ENCODE assay signal across 22 cellular contexts in the genomic region with DNA sequence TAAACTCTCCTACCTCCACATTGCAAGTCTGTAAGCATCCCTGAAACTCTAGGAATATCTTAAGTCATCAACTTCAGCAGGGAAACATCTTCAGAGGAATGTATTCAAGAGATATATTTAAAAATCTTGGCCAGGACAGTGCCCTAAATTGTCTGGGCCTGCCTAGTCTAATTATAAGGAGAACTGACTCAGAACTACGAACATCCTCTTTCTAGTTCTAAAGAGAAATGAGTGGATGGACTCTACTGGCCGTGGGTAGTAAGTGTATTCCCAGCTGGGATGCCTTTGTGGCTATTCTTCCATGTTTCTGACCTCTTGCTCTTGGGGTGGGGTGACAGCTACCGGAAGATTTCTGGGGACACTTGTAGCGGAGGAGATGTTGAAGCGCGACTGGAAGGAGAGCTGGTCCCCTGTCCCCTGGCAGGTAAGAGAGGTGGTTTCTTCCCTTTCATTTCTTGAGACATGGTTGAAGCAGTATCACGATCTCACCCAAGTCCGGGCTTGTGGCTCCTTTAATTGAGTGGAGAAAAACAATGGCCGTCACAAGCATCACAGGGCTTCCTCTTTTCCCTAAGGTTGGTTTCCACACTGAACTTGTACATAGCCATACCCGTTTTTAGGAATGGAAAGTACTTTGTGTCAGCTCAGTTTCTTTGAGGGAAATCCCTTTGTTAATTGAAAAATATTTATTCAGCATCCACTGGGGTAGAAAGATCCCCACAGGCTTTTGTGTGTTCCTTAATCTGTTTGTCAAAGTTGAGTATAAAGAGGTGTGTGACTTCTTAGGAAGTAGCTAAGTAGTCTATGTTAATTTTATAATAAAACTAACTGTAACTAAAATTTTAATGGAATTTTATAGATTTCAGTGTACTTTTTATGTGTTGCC.
DNase-seq lines count a peak whose midpoint lies in the region; ATAC-seq and TF ChIP-seq lines count a peak whose summit lies in the region.
"Had no signal": no experiment of that assay in that cellular context is flagged by ENCODE, and none has a peak within 500 bp of the region (broad histone marks: within the 10 kb centered on the region; RNA-seq: fewer than 3 reads in every experiment).

No MANE protein-coding gene starts in this region.

- no peak for TF ChIP-seq POLR2A in IMR-90 (IDR thresholded peaks at IDR 0.05; ENCODE audit: low read depth, low read length)

- CTCF ChIA-PET in CD4-positive, alpha-beta T cell (lab: Charles Lee) = no interaction called here
- CTCF ChIA-PET in IMR-90 (lab: Yijun Ruan, JAX) = no interaction called here

- BruUV-seq in IMR-90 (replicated peaks; lab: Mats Ljungman, UMichigan) = no TSS peak

- H3K4me3 ChIP-seq in IMR-90 (ENCODE audit: insufficient read depth, low read depth, low read length) = no peak overlapping the region
- H3K4me3 ChIP-seq: left ventricle myocardium inferior, thyroid gland had no signal

- H2AK5ac ChIP-seq in IMR-90 (ENCODE audit: low read depth, low read length) = no peak overlapping the region

- POLR2A ChIA-PET in CD4-positive, alpha-beta T cell (lab: Charles Lee) = interaction anchor here (0.6 kb wide), 1 partner anchor 34 kb away, joined by 3 read pairs; no protein-coding TSS in a partner anchor
- POLR2A ChIA-PET in IMR-90 (lab: Charles Lee; ENCODE audit: unreplicated experiment) = interaction anchor here (0.6 kb wide), 1 partner anchor 298 kb away, joined by 4 read pairs; no protein-coding TSS in a partner anchor

- H2BK5ac ChIP-seq in IMR-90 (ENCODE audit: low read depth, low read length, poor library complexity, severe bottlenecking) = no peak overlapping the region

- intact Hi-C loops in CD4-positive, alpha-beta T cell (cut with DNase I, micrococcal nuclease) = no loop called here
- intact Hi-C loops in IMR-90 (cut with micrococcal nuclease) = no loop called here

- no peaks in the 10 kb centered on the region for H3K36me3 ChIP-seq in IMR-90 (ENCODE audit: control insufficient read depth, insufficient read depth, low read length)
- H3K36me3 ChIP-seq: left ventricle myocardium inferior, thyroid gland had no signal

- H4K8ac ChIP-seq in IMR-90 (ENCODE audit: low read depth in 2 of 2, low read length in 2 of 2) = no peak overlapping the region

- H2BK20ac ChIP-seq in IMR-90 (ENCODE audit: low read depth, low read length) = no peak overlapping the region

- H2BK15ac ChIP-seq in IMR-90 (ENCODE audit: low read depth, low read length) = no peak overlapping the region

- no peak overlapping the region for H2AK9ac ChIP-seq in IMR-90 (replicated peaks; ENCODE audit: low read depth, low read length, poor library complexity)

- dilution Hi-C loops in IMR-90 (cut with HindIII; ENCODE audit: low sequenced_read_pairs, unreplicated experiment) = no loop called here

- H3K79me1 ChIP-seq in IMR-90 (ENCODE audit: low read depth in 1 of 2, low read length in 2 of 2) = no peaks in the 10 kb centered on the region

- peaks cover 98% of the 10 kb centered on the region for H3K36me3 Mint-ChIP-seq in CD4-positive, alpha-beta T cell (ENCODE audit: low read depth)
- H3K36me3 Mint-ChIP-seq in T-helper 17 cell (ENCODE audit: low read depth) (peaks cover 13% of the 10 kb centered on the region), glutamatergic neuron (ENCODE audit: unreplicated experiment) (no peaks in the 10 kb centered on the region)
- H3K36me3 Mint-ChIP-seq: IgD-negative memory B cell had no signal

- no peak for TF ChIP-seq CTCF in CD4-positive, alpha-beta T cell (IDR thresholded peaks at IDR 0.05)
- no peak for TF ChIP-seq CTCF in IMR-90 (conservative IDR thresholded peaks at IDR 0.05; ENCODE audit: low read depth, low read length)
- no peak for TF ChIP-seq CTCF in glutamatergic neuron (IDR thresholded peaks at IDR 0.05; ENCODE audit: partially characterized antibody, unreplicated experiment)

- WGBS in IMR-90 (ENCODE audit: extremely low coverage in 2 of 2, insufficient read length in 1 of 2), 2 experiments = no CpG with 5 or more reads among the region's 10 CpGs

- H3K27me3 ChIP-seq in CD4-positive, alpha-beta T cell (ENCODE audit: control insufficient read depth, insufficient read depth, low read length) = no peaks in the 10 kb centered on the region
- H3K27me3 ChIP-seq in IMR-90 (ENCODE audit: control insufficient read depth, insufficient read depth, low read length) = no peaks in the 10 kb centered on the region; the same call in none of the 2 replicates
- no peaks in the 10 kb centered on the region for H3K27me3 ChIP-seq in layer of hippocampus (ENCODE audit: control insufficient read depth, insufficient read depth, low read length)
- H3K27me3 ChIP-seq: thyroid gland had no signal

- ATAC-seq in CD4-positive, alpha-beta T cell (ENCODE audit: poor library complexity) = no peak
- no peak for ATAC-seq in IMR-90 (ENCODE audit: low read depth)
- no peak for ATAC-seq in T-helper 17 cell
- no peak for ATAC-seq in HG03432 (IDR thresholded peaks at IDR 0.05; ENCODE audit: unreplicated experiment)
- ATAC-seq: activated T-cell treated with anti-CD3 and anti-CD28 coated beads, Interleukin-2, amount 50 U/mL, for 72 hours had no signal

- H2AFZ ChIP-seq in IMR-90 (replicated peaks; ENCODE audit: low read length, poor library complexity) = no peak overlapping the region

- no peak overlapping the region for H3K9ac ChIP-seq in IMR-90 (ENCODE audit: low read depth, low read length)

- no peaks in the 10 kb centered on the region for H3K9me3 ChIP-seq in CD4-positive, alpha-beta T cell (ENCODE audit: control insufficient read depth, low read length)
- H3K9me3 ChIP-seq in IMR-90 (ENCODE audit: control insufficient read depth, insufficient read depth, low read length) (no peaks in the 10 kb centered on the region), T-helper 17 cell (ENCODE audit: control insufficient read depth, low read length, poor library complexity, severe bottlenecking) (no peaks in the 10 kb centered on the region)
- H3K9me3 ChIP-seq: left ventricle myocardium inferior, thyroid gland had no signal

- no peaks in the 10 kb centered on the region; the same call in 1 of the 2 replicates for H3K4me1 ChIP-seq in IMR-90 (ENCODE audit: control insufficient read depth, insufficient read depth, low read length)
- H3K4me1 ChIP-seq: left ventricle myocardium inferior, thyroid gland had no signal

- H3K27ac ChIP-seq in CD4-positive, alpha-beta T cell (ENCODE audit: low read depth, low read length) = no peak overlapping the region
- H3K27ac ChIP-seq in IMR-90 (ENCODE audit: insufficient read depth, low read length) = no peak overlapping the region
- H3K27ac ChIP-seq in layer of hippocampus (ENCODE audit: low read depth, low read length) = peak overlapping the region; percentile 30
- H3K27ac ChIP-seq: left ventricle myocardium inferior, thyroid gland, VCaP had no signal

- H4K91ac ChIP-seq in IMR-90 (ENCODE audit: insufficient read depth, low read depth, low read length) = no peak overlapping the region

- H2BK120ac ChIP-seq in IMR-90 (ENCODE audit: low read depth, low read length) = no peak overlapping the region

- H4K20me1 ChIP-seq in IMR-90 (ENCODE audit: insufficient read depth, low read length) = no peaks in the 10 kb centered on the region

- in situ Hi-C loops in IMR-90 (cut with MboI; ENCODE audit: low sequenced_read_pairs) = no loop called here

- no peak for TF ChIP-seq RAD21 in IMR-90 (IDR thresholded peaks at IDR 0.05; ENCODE audit: low read length)

- peak overlapping the region; percentile 12 for H3K27ac Mint-ChIP-seq in CD4-positive, alpha-beta T cell
- H3K27ac Mint-ChIP-seq in T-helper 17 cell (peak overlapping the region; percentile 79), glutamatergic neuron (ENCODE audit: unreplicated experiment) (no peak overlapping the region)
- H3K27ac Mint-ChIP-seq: activated CD4-positive, alpha-beta memory T cell treated with anti-CD3 and anti-CD28 coated beads, Interleukin-2, amount 10 ng/mL, durations not matched to agents 7 days and 5 days; activated T-cell treated with anti-CD3 and anti-CD28 coated beads, Interleukin-2, amount 50 U/mL, for 72 hours had no signal

- H3K56ac ChIP-seq in IMR-90 (ENCODE audit: extremely low read depth, insufficient read depth, low read length) = no peak overlapping the region

- no peak for DNase-seq in CD4-positive, alpha-beta T cell
- peak; percentile 1 for DNase-seq in IMR-90
- DNase-seq in T-helper 17 cell = no peak
- no peak for DNase-seq in COR-L47 (lab: John Stamatoyannopoulos, UW)
- no peak for DNase-seq in glomerular visceral epithelial cell (ENCODE audit: extremely low spot score)
- no peak for DNase-seq in glutamatergic neuron
- DNase-seq: activated CD4-positive, alpha-beta memory T cell treated with anti-CD3 and anti-CD28 coated beads, Interleukin-2, amount 10 ng/mL, durations not matched to agents 7 days and 5 days; activated T-cell treated with anti-CD3 and anti-CD28 coated beads, Interleukin-2, amount 50 U/mL, for 72 hours; AML-193; amniotic stem cell; central memory CD4-positive, alpha-beta T cell; foreskin fibroblast; GF-D8; left ventricle myocardium inferior; NCI-H1092; NCI-H2171 treated with DMSO at 0.1 percent for 48 hours; small intestine; thyroid gland had no signal

- no peak overlapping the region for H4K5ac ChIP-seq in IMR-90 (ENCODE audit: low read depth, low read length)

- no peak overlapping the region for H3K4me2 ChIP-seq in IMR-90 (ENCODE audit: low read depth, low read length)

- H3K9me1 ChIP-seq in IMR-90 (ENCODE audit: insufficient read depth, low read length) = no peaks in the 10 kb centered on the region; the same call in 1 of the 2 replicates

- no peaks in the 10 kb centered on the region for H3K9me3 Mint-ChIP-seq in CD4-positive, alpha-beta T cell
- H3K9me3 Mint-ChIP-seq in glutamatergic neuron (ENCODE audit: unreplicated experiment) = no peaks in the 10 kb centered on the region
- H3K9me3 Mint-ChIP-seq: activated CD4-positive, alpha-beta memory T cell treated with anti-CD3 and anti-CD28 coated beads, Interleukin-2, amount 10 ng/mL, durations not matched to agents 7 days and 5 days; activated T-cell treated with anti-CD3 and anti-CD28 coated beads, Interleukin-2, amount 50 U/mL, for 72 hours; IgD-negative memory B cell had no signal

- no peak overlapping the region for H3K4ac ChIP-seq in IMR-90 (ENCODE audit: low read depth, low read length)

- H3K14ac ChIP-seq in IMR-90 (replicated peaks; ENCODE audit: low read depth, low read length) = no peak overlapping the region

- no peak overlapping the region for H3K4me3 Mint-ChIP-seq in CD4-positive, alpha-beta T cell
- H3K4me3 Mint-ChIP-seq in T-helper 17 cell (no peak overlapping the region), glutamatergic neuron (ENCODE audit: unreplicated experiment) (no peak overlapping the region)
- H3K4me3 Mint-ChIP-seq: activated CD4-positive, alpha-beta memory T cell treated with anti-CD3 and anti-CD28 coated beads, Interleukin-2, amount 10 ng/mL, durations not matched to agents 7 days and 5 days; activated T-cell treated with anti-CD3 and anti-CD28 coated beads, Interleukin-2, amount 50 U/mL, for 72 hours; IgD-negative memory B cell had no signal

- H3K23ac ChIP-seq in IMR-90 (ENCODE audit: low read depth, low read length) = no peak overlapping the region

- no peaks in the 10 kb centered on the region for H3K27me3 Mint-ChIP-seq in CD4-positive, alpha-beta T cell
- H3K27me3 Mint-ChIP-seq in T-helper 17 cell = no peaks in the 10 kb centered on the region
- H3K27me3 Mint-ChIP-seq in glutamatergic neuron (ENCODE audit: unreplicated experiment) = no peaks in the 10 kb centered on the region
- H3K27me3 Mint-ChIP-seq: activated CD4-positive, alpha-beta memory T cell treated with anti-CD3 and anti-CD28 coated beads, Interleukin-2, amount 10 ng/mL, durations not matched to agents 7 days and 5 days; IgD-negative memory B cell had no signal

- H3K4me1 Mint-ChIP-seq in CD4-positive, alpha-beta T cell (ENCODE audit: low read depth) = peaks cover 27% of the 10 kb centered on the region
- H3K4me1 Mint-ChIP-seq in T-helper 17 cell = peaks cover 24% of the 10 kb centered on the region
- peaks cover 16% of the 10 kb centered on the region for H3K4me1 Mint-ChIP-seq in glutamatergic neuron (ENCODE audit: low read depth, unreplicated experiment)

- no peak overlapping the region for H3K18ac ChIP-seq in IMR-90 (ENCODE audit: low read depth, low read length)
